In the genomic region with DNA sequence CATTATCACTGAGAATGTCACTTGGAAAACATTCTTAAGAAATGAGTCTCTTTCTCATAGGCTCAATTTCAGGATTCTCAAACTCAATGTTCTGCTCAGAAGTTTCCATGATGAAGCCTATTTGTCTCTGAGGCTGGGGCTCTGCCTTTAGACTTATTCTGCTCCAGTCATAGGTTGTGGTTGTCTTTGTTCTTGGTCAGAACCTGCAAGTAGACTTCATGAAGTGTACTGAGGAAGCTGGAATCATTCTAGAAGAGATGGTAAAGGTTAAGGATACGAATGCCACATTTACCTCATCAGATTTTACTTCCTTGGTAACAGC, we compare ENCODE assay signal across 18 cellular contexts. TPM values are rescaled to one million over a fixed set of nuclear protein-coding genes. Genes with fewer than 3 reads are reported as not detected.
DNase-seq lines count a peak whose midpoint lies in the region; ATAC-seq and TF ChIP-seq lines count a peak whose summit lies in the region.
"Had no signal": no experiment of that assay in that cellular context is flagged by ENCODE, and none has a peak within 500 bp of the region (broad histone marks: within the 10 kb centered on the region; RNA-seq: fewer than 3 reads in every experiment).

No MANE protein-coding gene starts in this region.

- CTCF ChIA-PET in activated CD8-positive, alpha-beta memory T cell treated with anti-CD3 and anti-CD28 coated beads, Interleukin-2, amount 10 ng/mL, durations not matched to agents 7 days and 5 days (lab: Charles Lee) = interaction anchor here (0.6 to 1.0 kb wide), 3 partner anchors 66 to 180 kb away, joined by 3 read pairs; no protein-coding TSS in a partner anchor

- WGBS in mesendoderm (ENCODE audit: extremely low coverage, insufficient coverage, low lambda C conversion rate) = no CpG with 5 or more reads among the region's 1 CpG
- WGBS in transverse colon (ENCODE audit: low coverage in 1 of 2), 2 donors = 97 to 100% methylated on average over 1 of the region's 1 CpG

- no peaks in the 10 kb centered on the region for H3K27me3 Mint-ChIP-seq in natural killer cell (ENCODE audit: low read depth in 2 of 2)
- no peaks in the 10 kb centered on the region for H3K27me3 Mint-ChIP-seq in natural killer cell treated with Interleukin-12 subunit alpha and Interleukin-12 subunit beta and Interleukin-15 and Interleukin-18, amount 100 ng/mL, for 72 hours
- H3K27me3 Mint-ChIP-seq in activated CD8-positive, alpha-beta memory T cell treated with anti-CD3 and anti-CD28 coated beads, Interleukin-2, amount 10 ng/mL, durations not matched to agents 7 days and 5 days = no peaks in the 10 kb centered on the region
- H3K27me3 Mint-ChIP-seq: B cell, progenitor cell of endocrine pancreas had no signal

- peak overlapping the region; percentile 8 for H3K4ac ChIP-seq in mesendoderm (ENCODE audit: low read depth, low read length)

- no peak overlapping the region for H2BK5ac ChIP-seq in mesendoderm (ENCODE audit: low read length)

- H4K8ac ChIP-seq in mesendoderm (ENCODE audit: low read depth, low read length) = no peak overlapping the region

- no peak overlapping the region for H4K5ac ChIP-seq in mesendoderm (ENCODE audit: low read length)

- H3K27me3 ChIP-seq in mesendoderm (ENCODE audit: insufficient read depth, low read length, poor library complexity) = no peaks in the 10 kb centered on the region
- no peaks in the 10 kb centered on the region for H3K27me3 ChIP-seq in transverse colon
- H3K27me3 ChIP-seq: body of pancreas had no signal

- no peaks in the 10 kb centered on the region for H3K9me3 ChIP-seq in transverse colon
- H3K9me3 ChIP-seq: body of pancreas had no signal

- H3K4me2 ChIP-seq in mesendoderm (ENCODE audit: low read length) = no peak overlapping the region

- peak overlapping the region; percentile 64 for H3K27ac ChIP-seq in angular gyrus (ENCODE audit: low read depth, low read length)
- no peak overlapping the region for H3K27ac ChIP-seq in mesendoderm (ENCODE audit: low read depth, low read length)
- H3K27ac ChIP-seq in transverse colon = peak overlapping the region in 3 of 4 donors; percentile 50 to 63 (median 54)
- H3K27ac ChIP-seq: body of pancreas, HL-60 had no signal

- H3K4me1 ChIP-seq in mesendoderm (ENCODE audit: control insufficient read depth, low read depth, low read length) (peaks cover 5% of the 10 kb centered on the region), transverse colon (peaks cover 0 to 12% (median 4%) of the 10 kb centered on the region in 4 donors)
- H3K4me1 ChIP-seq: body of pancreas had no signal

- no peak overlapping the region for H3K18ac ChIP-seq in mesendoderm (ENCODE audit: low read length)

- DNase-seq in natural killer cell (no peak), mesendoderm (no peak), transverse colon (no peak), NCI-H1048 (lab: John Stamatoyannopoulos, UW) (no peak)
- no peak for DNase-seq in natural killer cell treated with Interleukin-12 subunit alpha and Interleukin-12 subunit beta and Interleukin-15 and Interleukin-18, amount 100 ng/mL, for 72 hours (ENCODE audit: low spot score)
- DNase-seq in activated CD8-positive, alpha-beta memory T cell treated with anti-CD3 and anti-CD28 coated beads, Interleukin-2, amount 10 ng/mL, durations not matched to agents 7 days and 5 days = no peak
- DNase-seq: activated CD4-positive, alpha-beta T cell treated with anti-CD3 and anti-CD28 coated beads for 1 hour; activated effector memory CD4-positive, alpha-beta T cell treated with Interleukin-2 at 50 U/mL for 16 hours; body of pancreas; Karpas-422; left colon; NCI-H1417; NCI-H2171 treated with DMSO at 0.1 percent for 48 hours had no signal

- H3K4me3 Mint-ChIP-seq in natural killer cell = no peak overlapping the region
- H3K4me3 Mint-ChIP-seq in natural killer cell treated with Interleukin-12 subunit alpha and Interleukin-12 subunit beta and Interleukin-15 and Interleukin-18, amount 100 ng/mL, for 72 hours = no peak overlapping the region
- H3K4me3 Mint-ChIP-seq in activated CD8-positive, alpha-beta memory T cell treated with anti-CD3 and anti-CD28 coated beads, Interleukin-2, amount 10 ng/mL, durations not matched to agents 7 days and 5 days = no peak overlapping the region
- H3K4me3 Mint-ChIP-seq: B cell had no signal

- H3K9me3 Mint-ChIP-seq in natural killer cell = no peaks in the 10 kb centered on the region
- no peaks in the 10 kb centered on the region for H3K9me3 Mint-ChIP-seq in natural killer cell treated with Interleukin-12 subunit alpha and Interleukin-12 subunit beta and Interleukin-15 and Interleukin-18, amount 100 ng/mL, for 72 hours
- no peaks in the 10 kb centered on the region for H3K9me3 Mint-ChIP-seq in activated CD8-positive, alpha-beta memory T cell treated with anti-CD3 and anti-CD28 coated beads, Interleukin-2, amount 10 ng/mL, durations not matched to agents 7 days and 5 days (ENCODE audit: low read depth)

- in situ Hi-C loops in transverse colon (cut with MboI; ENCODE audit: low pct_ligation_motif_present in 1 of 4, low pct_unique_long_range_greater_than_20kb in 1 of 4, low sequenced_read_pairs in 3 of 4) = no loop called here

- H3K36me3 Mint-ChIP-seq in natural killer cell = peaks cover 8% of the 10 kb centered on the region
- H3K36me3 Mint-ChIP-seq in natural killer cell treated with Interleukin-12 subunit alpha and Interleukin-12 subunit beta and Interleukin-15 and Interleukin-18, amount 100 ng/mL, for 72 hours = peaks cover 11% of the 10 kb centered on the region
- peaks cover 12% of the 10 kb centered on the region for H3K36me3 Mint-ChIP-seq in activated CD8-positive, alpha-beta memory T cell treated with anti-CD3 and anti-CD28 coated beads, Interleukin-2, amount 10 ng/mL, durations not matched to agents 7 days and 5 days

- no peak for TF ChIP-seq EP300 in transverse colon (IDR thresholded peaks at IDR 0.05; ENCODE audit: low read depth)

- intact Hi-C loops in natural killer cell (cut with micrococcal nuclease) = no loop called here
- intact Hi-C loops in transverse colon (cut with DNase I; ENCODE audit: low total_unique reads) = no loop called here

- no peak overlapping the region for H3K9ac ChIP-seq in mesendoderm (ENCODE audit: low read length)

- no peak overlapping the region for H2BK120ac ChIP-seq in mesendoderm (ENCODE audit: low read depth, low read length)

- no peak for ATAC-seq in natural killer cell
- ATAC-seq in natural killer cell treated with Interleukin-12 subunit alpha and Interleukin-12 subunit beta and Interleukin-15 and Interleukin-18, amount 100 ng/mL, for 72 hours = no peak
- ATAC-seq in activated CD8-positive, alpha-beta memory T cell treated with anti-CD3 and anti-CD28 coated beads, Interleukin-2, amount 10 ng/mL, durations not matched to agents 7 days and 5 days = no peak
- ATAC-seq in GM18519 (IDR thresholded peaks at IDR 0.05; ENCODE audit: low FRiP score, unreplicated experiment) = no peak
- ATAC-seq: body of pancreas, left colon had no signal

- H2AK5ac ChIP-seq in mesendoderm (ENCODE audit: low read length) = no peak overlapping the region

- H3K27ac Mint-ChIP-seq in natural killer cell = peak overlapping the region; percentile 42 to 64
- peak overlapping the region in 1 of 2 donors; percentile 35 for H3K27ac Mint-ChIP-seq in natural killer cell treated with Interleukin-12 subunit alpha and Interleukin-12 subunit beta and Interleukin-15 and Interleukin-18, amount 100 ng/mL, for 72 hours
- H3K27ac Mint-ChIP-seq in activated CD8-positive, alpha-beta memory T cell treated with anti-CD3 and anti-CD28 coated beads, Interleukin-2, amount 10 ng/mL, durations not matched to agents 7 days and 5 days = no peak overlapping the region
- H3K27ac Mint-ChIP-seq: B cell, progenitor cell of endocrine pancreas had no signal

- no peaks in the 10 kb centered on the region for H3K79me2 ChIP-seq in mesendoderm (ENCODE audit: control insufficient read depth, insufficient read depth, low read length)

- H3K23ac ChIP-seq in mesendoderm (ENCODE audit: low read length) = no peak overlapping the region

- TF ChIP-seq POLR2A in transverse colon (IDR thresholded peaks at IDR 0.05) = no peak

- H3K56ac ChIP-seq in mesendoderm (ENCODE audit: low read length) = peak overlapping the region; percentile 18

- no peaks in the 10 kb centered on the region for H3K79me1 ChIP-seq in mesendoderm (ENCODE audit: low read length)

- H3K4me3 ChIP-seq in mesendoderm (ENCODE audit: low read length) = no peak overlapping the region
- H3K4me3 ChIP-seq in transverse colon = no peak overlapping the region
- H3K4me3 ChIP-seq: body of pancreas had no signal

- TF ChIP-seq CTCF in natural killer cell (IDR thresholded peaks at IDR 0.05) (no peak), transverse colon (IDR thresholded peaks at IDR 0.05) (no peak)

- no peaks in the 10 kb centered on the region for H3K4me1 Mint-ChIP-seq in natural killer cell
- H3K4me1 Mint-ChIP-seq in natural killer cell treated with Interleukin-12 subunit alpha and Interleukin-12 subunit beta and Interleukin-15 and Interleukin-18, amount 100 ng/mL, for 72 hours (ENCODE audit: low read depth in 2 of 2) = no peaks in the 10 kb centered on the region
- no peaks in the 10 kb centered on the region for H3K4me1 Mint-ChIP-seq in activated CD8-positive, alpha-beta memory T cell treated with anti-CD3 and anti-CD28 coated beads, Interleukin-2, amount 10 ng/mL, durations not matched to agents 7 days and 5 days
- H3K4me1 Mint-ChIP-seq: B cell had no signal

- H3K36me3 ChIP-seq in mesendoderm (ENCODE audit: control insufficient read depth, insufficient read depth, low read length) (no peaks in the 10 kb centered on the region), transverse colon (peaks cover 0 to 31% (median 11%) of the 10 kb centered on the region in 4 donors)

- H2BK15ac ChIP-seq in mesendoderm (replicated peaks; ENCODE audit: low read depth) = no peak overlapping the region

RNA-seq across cellular contexts. Expression of a gene that starts 31.6 kb away (rescaled TPM):
- total RNA-seq in natural killer cell = 100 to 1,000 TPM in 2 of 3 donors, 10 to 100 TPM in 1; 82.9 to 126 (median 107) TPM
- total RNA-seq in natural killer cell treated with Interleukin-12 subunit alpha and Interleukin-12 subunit beta and Interleukin-15 and Interleukin-18, amount 100 ng/mL, for 72 hours = 100 to 1,000 TPM; 171 to 339 TPM
- polyA plus RNA-seq in mesendoderm (2013, experiment 1 of 2) = 502 TPM
- polyA plus RNA-seq in mesendoderm (2013, experiment 2 of 2) = 522 TPM
- 100 to 1,000 TPM in 3 of 4 donors, 10 to 100 TPM in 1; 97.3 to 338 (median 167) TPM for total RNA-seq in transverse colon
- 100 to 1,000 TPM; 226 to 231 TPM for total RNA-seq in activated CD8-positive, alpha-beta memory T cell treated with anti-CD3 and anti-CD28 coated beads, Interleukin-2, amount 10 ng/mL, durations not matched to agents 7 days and 5 days

RNA-seq across cellular contexts. Expression of a gene that starts 60.0 kb away (rescaled TPM):
- total RNA-seq in natural killer cell = 10 to 100 TPM; 36.5 to 48.9 (median 45.8) TPM
- 10 to 100 TPM; 28.3 to 31.1 TPM for total RNA-seq in natural killer cell treated with Interleukin-12 subunit alpha and Interleukin-12 subunit beta and Interleukin-15 and Interleukin-18, amount 100 ng/mL, for 72 hours
- polyA plus RNA-seq in mesendoderm (2013, experiment 1 of 2) = 30.9 TPM
- 26.0 TPM for polyA plus RNA-seq in mesendoderm (2013, experiment 2 of 2)
- total RNA-seq in transverse colon = 10 to 100 TPM; 11.6 to 22.4 (median 17.2) TPM
- 10 to 100 TPM; 28.6 to 30.0 TPM for total RNA-seq in activated CD8-positive, alpha-beta memory T cell treated with anti-CD3 and anti-CD28 coated beads, Interleukin-2, amount 10 ng/mL, durations not matched to agents 7 days and 5 days
